In genomic region chr3:13010770-13011169, GRCh38 we compare ENCODE assay signal across 14 cellular contexts.
DNase-seq lines count a peak whose midpoint lies in the region; ATAC-seq, FAIRE-seq and TF ChIP-seq lines count a peak whose summit lies in the region.
"Had no signal": no experiment of that assay in that cellular context is flagged by ENCODE, and none has a peak within 500 bp of the region (broad histone marks: within the 10 kb centered on the region; RNA-seq: fewer than 3 reads in every experiment).

No MANE protein-coding gene starts in this region.

- SMC1A ChIA-PET in GM12878 (lab: Charles Lee; ENCODE audit: uncharacterized antibody, unreplicated experiment): interaction anchor here (1.1 to 12.7 kb wide), 16 partner anchors 7 to 441 kb away, joined by 3 to 123 read pairs (median 4); no protein-coding TSS in a partner anchor

- H3K79me2 ChIP-seq in MM.1S (ENCODE audit: low read length): peaks cover 81% of the 10 kb centered on the region
- peaks cover 93% of the 10 kb centered on the region for H3K79me2 ChIP-seq in GM12878 (ENCODE audit: control insufficient read depth, insufficient read depth, low read length)

- no peak for TF ChIP-seq EP300 in GM12878 (IDR thresholded peaks at IDR 0.05; ENCODE audit: borderline replicate concordance in 1 of 2, control insufficient read depth in 1 of 2, low read depth in 2 of 2, low read length in 2 of 2)

- no peak for FAIRE-seq in GM12878 (lab: Jason Lieb, UNC)

- no peak for TF ChIP-seq RAD21 in GM12878 (IDR thresholded peaks at IDR 0.05; ENCODE audit: insufficient read depth, low read depth, low read length)

- H3K4me2 ChIP-seq in MM.1S (ENCODE audit: low read depth, low read length): peak overlapping the region; percentile 94
- H3K4me2 ChIP-seq in GM12878 (ENCODE audit: control insufficient read depth, insufficient read depth): peak overlapping the region; percentile 82

- no peaks in the 10 kb centered on the region for H3K27me3 Mint-ChIP-seq in T-helper 2 cell treated with Interferon-gamma antibody and Interleukin-4, amounts not matched to agents 5 μg/mL and 100 μg/mL, for 36 hours (ENCODE audit: low read depth)
- H3K27me3 Mint-ChIP-seq in MCF 10A (ENCODE audit: insufficient read depth, unreplicated experiment): no peaks in the 10 kb centered on the region

- H3K9me3 ChIP-seq in MM.1S (replicated peaks; ENCODE audit: insufficient read depth, low read length) (no peaks in the 10 kb centered on the region), GM12878 (replicated peaks; ENCODE audit: control insufficient read depth, insufficient read depth, low read length) (no peaks in the 10 kb centered on the region), neutrophil (no peaks in the 10 kb centered on the region)
- H3K9me3 ChIP-seq: thoracic aorta had no signal

- H4K20me1 ChIP-seq in MM.1S (ENCODE audit: insufficient read depth, low read length) (no peaks in the 10 kb centered on the region), GM12878 (ENCODE audit: control insufficient read depth, insufficient read depth) (no peaks in the 10 kb centered on the region)

- H3K9ac ChIP-seq in MM.1S (ENCODE audit: low read length) (peak overlapping the region; percentile 99), GM12878 (ENCODE audit: control insufficient read depth, insufficient read depth, low read length) (peak overlapping the region; percentile 93)

- peak overlapping the region; percentile 99 for H3K27ac Mint-ChIP-seq in T-helper 2 cell treated with Interferon-gamma antibody and Interleukin-4, amounts not matched to agents 5 μg/mL and 100 μg/mL, for 36 hours
- no peak overlapping the region for H3K27ac Mint-ChIP-seq in MCF 10A (ENCODE audit: low read depth, unreplicated experiment)
- H3K27ac Mint-ChIP-seq: HFFc6 had no signal

- H3K4me1 Mint-ChIP-seq in T-helper 2 cell treated with Interferon-gamma antibody and Interleukin-4, amounts not matched to agents 5 μg/mL and 100 μg/mL, for 36 hours (ENCODE audit: low read depth): peaks cover 66% of the 10 kb centered on the region
- H3K4me1 Mint-ChIP-seq in MCF 10A (ENCODE audit: insufficient read depth, unreplicated experiment): no peaks in the 10 kb centered on the region

- peak overlapping the region; percentile 84 for H3K4me3 Mint-ChIP-seq in T-helper 2 cell treated with Interferon-gamma antibody and Interleukin-4, amounts not matched to agents 5 μg/mL and 100 μg/mL, for 36 hours
- no peak overlapping the region for H3K4me3 Mint-ChIP-seq in MCF 10A (ENCODE audit: unreplicated experiment)
- H3K4me3 Mint-ChIP-seq: HFFc6 had no signal

- H3K4me1 ChIP-seq in MM.1S (ENCODE audit: low read length) (peaks cover 79% of the 10 kb centered on the region), GM12878 (ENCODE audit: control insufficient read depth, insufficient read depth, low read length) (peaks cover 96% of the 10 kb centered on the region), neutrophil (ENCODE audit: control insufficient read depth in 1 of 2, insufficient read depth in 1 of 2, low read depth in 1 of 2, low read length in 1 of 2) (peaks cover 90 to 98% of the 10 kb centered on the region in 2 experiments)

- intact Hi-C loops in GM12878 (cut with micrococcal nuclease; ENCODE audit: unreplicated experiment): loop anchor here (2.0 to 10.0 kb wide), 2 partner anchors 36 to 444 kb away; no protein-coding TSS in a partner anchor
- intact Hi-C loops in MCF 10A (cut with micrococcal nuclease): no loop called here

- ATAC-seq in GM12878: no peak

- no peak for DNase-seq in T-helper 2 cell treated with Interferon-gamma antibody and Interleukin-4, amounts not matched to agents 5 μg/mL and 100 μg/mL, for 36 hours (ENCODE audit: low spot score)
- DNase-seq in T-helper 2 cell (no peak), MM.1S (no peak), GM12878 (ENCODE audit: low read depth, low spot score) (no peak), C1 segment of cervical spinal cord (lab: John Stamatoyannopoulos, UW) (no peak), NCI-H1436 treated with DMSO at 0.1 percent for 48 hours (lab: John Stamatoyannopoulos, UW) (no peak), MCF 10A (ENCODE audit: unreplicated experiment) (no peak)
- DNase-seq: 8988T, HFFc6, NCI-H1092, SHP77 had no signal

- TF ChIP-seq POLR2A in GM12878 (IDR thresholded peaks at IDR 0.05; ENCODE audit: low read depth, low read length): no peak

- no peak for TF ChIP-seq CTCF in MM.1S (IDR thresholded peaks at IDR 0.05; ENCODE audit: low read length)
- TF ChIP-seq CTCF in GM12878 (IDR thresholded peaks at IDR 0.05 in 2 of 3, conservative IDR thresholded peaks at IDR 0.05 in 1 of 3; ENCODE audit: control insufficient read depth in 2 of 3, extremely low read depth in 1 of 3, insufficient read depth in 1 of 3, low read depth in 3 of 3, low read length in 3 of 3): no peak
- TF ChIP-seq CTCF in neutrophil (IDR thresholded peaks at IDR 0.05): no peak
- no peak for TF ChIP-seq CTCF in MCF 10A (IDR thresholded peaks at IDR 0.05; ENCODE audit: unreplicated experiment)

- peaks cover 62% of the 10 kb centered on the region for H3F3A ChIP-seq in MM.1S (ENCODE audit: insufficient read depth, low read length)

- POLR2A ChIA-PET in GM12878 (lab: Charles Lee): interaction anchor here (1.1 to 11.5 kb wide), 13 partner anchors 7 to 100 kb away, joined by 3 to 170 read pairs (median 4); no protein-coding TSS in a partner anchor
- POLR2A ChIA-PET in MCF 10A (lab: Yijun Ruan, JAX): interaction anchor here (1.2 kb wide), 1 partner anchor 15 kb away, joined by 5 read pairs; no protein-coding TSS in a partner anchor

- CTCF ChIA-PET in GM12878 (lab: Yijun Ruan, JAX): interaction anchor here (0.7 to 7.8 kb wide), 13 partner anchors 9 to 169 kb away, joined by 3 to 57 read pairs (median 12); partner anchors contain the start of gene RPL32
- CTCF ChIA-PET in MCF 10A (lab: Yijun Ruan, JAX): interaction anchor here (0.5 to 0.7 kb wide), 3 partner anchors 18 to 637 kb away, joined by 3 read pairs; no protein-coding TSS in a partner anchor

- no TSS peak for BruUV-seq in GM12878 (replicated peaks; lab: Mats Ljungman, UMichigan)
- no TSS peak for BruUV-seq in MCF 10A (replicated peaks; lab: Mats Ljungman, UMichigan)

- H3K9me3 Mint-ChIP-seq in T-helper 2 cell treated with Interferon-gamma antibody and Interleukin-4, amounts not matched to agents 5 μg/mL and 100 μg/mL, for 36 hours: no peaks in the 10 kb centered on the region
- H3K9me3 Mint-ChIP-seq in MCF 10A (ENCODE audit: unreplicated experiment): no peaks in the 10 kb centered on the region
- H3K9me3 Mint-ChIP-seq: HFFc6 had no signal

- in situ Hi-C loops in GM12878 (cut with MboI): no loop called here

- no peaks in the 10 kb centered on the region for H3K36me3 ChIP-seq in MM.1S (replicated peaks; ENCODE audit: insufficient read depth, low read length)
- peaks cover 0 to 2% of the 10 kb centered on the region in 2 experiments; a peak in 2 of 4 replicates for H3K36me3 ChIP-seq in GM12878 (ENCODE audit: control insufficient read depth in 2 of 2, insufficient read depth in 2 of 2, low read length in 1 of 2)
- peaks cover 50% of the 10 kb centered on the region for H3K36me3 ChIP-seq in neutrophil
- H3K36me3 ChIP-seq: thoracic aorta had no signal

- RAD21 ChIA-PET in GM12878 (lab: Charles Lee; ENCODE audit: unreplicated experiment): interaction anchor here (1.0 to 8.5 kb wide), 18 partner anchors 8 to 441 kb away, joined by 3 to 93 read pairs (median 6); no protein-coding TSS in a partner anchor

- H3K4me3 ChIP-seq in MM.1S (ENCODE audit: low read length) (0 out of 2 replicates have a peak overlapping the region, but pooled peaks have one; percentile 9), GM12878 (peak overlapping the region; percentile 46; the same call in 1 of the 2 replicates), neutrophil (ENCODE audit: low read depth in 1 of 2, low read length in 1 of 2) (peak overlapping the region; percentile 88 to 94)
- H3K4me3 ChIP-seq: thoracic aorta had no signal

- H3K27me3 ChIP-seq in MM.1S (replicated peaks; ENCODE audit: insufficient read depth, low read length): no peaks in the 10 kb centered on the region
- no peaks in the 10 kb centered on the region for H3K27me3 ChIP-seq in GM12878 (replicated peaks in 1 of 2; ENCODE audit: control insufficient read depth in 2 of 2, insufficient read depth in 2 of 2, low read length in 1 of 2)
- no peaks in the 10 kb centered on the region for H3K27me3 ChIP-seq in neutrophil

- 0% methylated on average over 1 of the region's 1 CpG for WGBS in GM12878 (ENCODE audit: insufficient coverage, insufficient replicate concordance, low lambda C conversion rate, missing lambda C conversion rate)

- H2AFZ ChIP-seq in MM.1S (ENCODE audit: low read length): no peak overlapping the region
- no peak overlapping the region for H2AFZ ChIP-seq in GM12878 (ENCODE audit: control insufficient read depth, low read depth, low read length)

- no peaks in the 10 kb centered on the region for H3K9me2 ChIP-seq in MM.1S (replicated peaks; ENCODE audit: insufficient read depth, low read length)

- peaks cover 35% of the 10 kb centered on the region for H3K36me3 Mint-ChIP-seq in T-helper 2 cell treated with Interferon-gamma antibody and Interleukin-4, amounts not matched to agents 5 μg/mL and 100 μg/mL, for 36 hours (ENCODE audit: low read depth)
- H3K36me3 Mint-ChIP-seq in MCF 10A (ENCODE audit: insufficient read depth, unreplicated experiment): no peaks in the 10 kb centered on the region

- H3K27ac ChIP-seq in MM.1S (ENCODE audit: low read length): peak overlapping the region; percentile 94
- peak overlapping the region; percentile 99 for H3K27ac ChIP-seq in GM12878 (ENCODE audit: control insufficient read depth, insufficient read depth)
- H3K27ac ChIP-seq in neutrophil: peak overlapping the region; percentile 98
- H3K27ac ChIP-seq: thoracic aorta, VCaP had no signal

TF ChIP-seq in GM12878, 131 proteins besides CTCF, POLR2A, EP300 and RAD21 (continues in another document):
- TF ChIP-seq BCL3 (IDR thresholded peaks at IDR 0.05; ENCODE audit: borderline replicate concordance, insufficient read depth, low read depth, low read length, poor library complexity, severe bottlenecking) (no peak), NRF1 (conservative IDR thresholded peaks at IDR 0.05; ENCODE audit: low read depth, low read length) (no peak), PAX8 (IDR thresholded peaks at IDR 0.05) (no peak), CBFB (IDR thresholded peaks at IDR 0.05; ENCODE audit: low read depth) (no peak), JUNB (IDR thresholded peaks at IDR 0.05) (no peak), STAT3 (IDR thresholded peaks at IDR 0.05; ENCODE audit: low read depth, low read length) (no peak), PML (IDR thresholded peaks at IDR 0.05; ENCODE audit: low read length) (no peak), MEF2A (IDR thresholded peaks at IDR 0.05; ENCODE audit: insufficient read depth, low read depth, low read length) (no peak)

Comparison
In these comparisons a context has a peak if more than half of its experiments do, and no peak if none do; other contexts are left out.
1. H3K4me3 ChIP-seq: peak in every context shown above with its lines; median percentile 91 in neutrophil; 46 in GM12878; 9 in MM.1S.